2 cellular contexts compared by ENCODE assay signal in the genomic region with DNA sequence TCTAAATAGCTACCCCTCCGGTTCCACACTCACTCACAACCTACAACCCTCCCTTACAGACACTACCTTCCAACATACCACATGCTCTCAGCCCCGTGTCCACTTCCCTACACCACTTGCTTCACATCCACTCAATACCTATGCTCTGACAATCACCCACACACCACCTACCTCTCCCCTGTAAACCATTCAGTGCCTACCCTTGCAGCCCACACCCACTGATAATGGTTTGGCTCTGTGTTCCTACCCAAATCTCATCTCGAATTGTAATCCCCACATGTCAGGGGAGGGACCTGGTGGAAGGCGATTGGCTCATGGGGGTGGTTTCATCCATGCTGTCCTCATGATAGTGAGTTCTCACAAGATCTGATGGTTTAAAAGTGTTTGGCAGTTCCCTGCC.
TF ChIP-seq lines count a peak whose summit lies in the region.

No MANE protein-coding gene starts in this region.

TF ChIP-seq in HEK293, 187 proteins besides CTCF, POLR2A, EP300 and RAD21:
- TF ChIP-seq OSR2 (tag by site-specific recombination; IDR thresholded peaks at IDR 0.05) = no peak
- TF ChIP-seq HOXC10 (CRISPR knock-in tag; IDR thresholded peaks at IDR 0.05) = no peak
- TF ChIP-seq PRDM6 (tag by site-specific recombination; IDR thresholded peaks at IDR 0.05) = no peak
- no peak for TF ChIP-seq TCF7L2 (IDR thresholded peaks at IDR 0.05; ENCODE audit: borderline replicate concordance, low read depth, low read length)
- no peak for TF ChIP-seq ZNF133 (tag by site-specific recombination; IDR thresholded peaks at IDR 0.05)
- TF ChIP-seq EGR2 (tag by site-specific recombination; IDR thresholded peaks at IDR 0.05; ENCODE audit: low read depth) = peak; percentile 99
- TF ChIP-seq HIC1 (tag by site-specific recombination; IDR thresholded peaks at IDR 0.05) = no peak
- TF ChIP-seq ZNF561 (tag by site-specific recombination; IDR thresholded peaks at IDR 0.05; ENCODE audit: borderline replicate concordance) = no peak
- TF ChIP-seq ZNF366 (tag by site-specific recombination; conservative IDR thresholded peaks at IDR 0.05) = no peak
- no peak for TF ChIP-seq ZNF837 (tag by site-specific recombination; IDR thresholded peaks at IDR 0.05)
- no peak for TF ChIP-seq ZNF211 (tag by site-specific recombination; IDR thresholded peaks at IDR 0.05; ENCODE audit: low read depth)
- no peak for TF ChIP-seq ZNF394 (tag by site-specific recombination; IDR thresholded peaks at IDR 0.05; ENCODE audit: borderline replicate concordance)
- TF ChIP-seq ZFHX2 (tag by site-specific recombination; conservative IDR thresholded peaks at IDR 0.05) = peak; percentile 98
- TF ChIP-seq ZNF114 (tag by site-specific recombination; IDR thresholded peaks at IDR 0.05) = no peak
- TF ChIP-seq ZNF2 (tag by site-specific recombination; IDR thresholded peaks at IDR 0.05) = no peak
- no peak for TF ChIP-seq ZNF600 (tag by site-specific recombination; IDR thresholded peaks at IDR 0.05)

TF ChIP-seq in IMR-90, 13 proteins besides CTCF, POLR2A, EP300 and RAD21:
- TF ChIP-seq, protein P1, sequence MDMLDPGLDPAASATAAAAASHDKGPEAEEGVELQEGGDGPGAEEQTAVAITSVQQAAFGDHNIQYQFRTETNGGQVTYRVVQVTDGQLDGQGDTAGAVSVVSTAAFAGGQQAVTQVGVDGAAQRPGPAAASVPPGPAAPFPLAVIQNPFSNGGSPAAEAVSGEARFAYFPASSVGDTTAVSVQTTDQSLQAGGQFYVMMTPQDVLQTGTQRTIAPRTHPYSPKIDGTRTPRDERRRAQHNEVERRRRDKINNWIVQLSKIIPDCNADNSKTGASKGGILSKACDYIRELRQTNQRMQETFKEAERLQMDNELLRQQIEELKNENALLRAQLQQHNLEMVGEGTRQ (IDR thresholded peaks at IDR 0.05; ENCODE audit: low read depth, low read length) = no peak
